ENCODE assay signal across 1 cellular context in the genomic region with DNA sequence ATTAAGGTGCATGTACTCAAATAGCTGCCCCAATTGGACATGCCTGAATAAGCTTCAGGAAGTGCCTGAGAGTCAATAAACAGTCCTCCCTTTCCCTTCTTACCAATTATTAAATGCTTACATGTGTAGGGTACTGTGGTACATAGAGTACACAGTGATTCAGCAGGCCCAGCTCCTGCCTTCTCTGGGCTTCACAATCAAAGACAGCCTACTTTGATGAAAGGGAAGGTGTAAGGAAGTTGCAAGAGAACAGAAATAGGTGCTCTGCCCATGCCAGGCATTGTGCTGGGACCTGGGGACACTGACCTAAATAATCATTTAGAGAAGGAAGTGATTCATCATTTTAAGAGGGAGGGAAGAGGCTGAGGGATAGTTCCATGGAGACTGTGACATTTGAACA.
TF ChIP-seq lines count a peak whose summit lies in the region.

No MANE protein-coding gene starts in this region.

TF ChIP-seq in HEK293, 187 proteins besides CTCF, POLR2A, EP300 and RAD21 (continued from another document):
- TF ChIP-seq, protein P1, sequence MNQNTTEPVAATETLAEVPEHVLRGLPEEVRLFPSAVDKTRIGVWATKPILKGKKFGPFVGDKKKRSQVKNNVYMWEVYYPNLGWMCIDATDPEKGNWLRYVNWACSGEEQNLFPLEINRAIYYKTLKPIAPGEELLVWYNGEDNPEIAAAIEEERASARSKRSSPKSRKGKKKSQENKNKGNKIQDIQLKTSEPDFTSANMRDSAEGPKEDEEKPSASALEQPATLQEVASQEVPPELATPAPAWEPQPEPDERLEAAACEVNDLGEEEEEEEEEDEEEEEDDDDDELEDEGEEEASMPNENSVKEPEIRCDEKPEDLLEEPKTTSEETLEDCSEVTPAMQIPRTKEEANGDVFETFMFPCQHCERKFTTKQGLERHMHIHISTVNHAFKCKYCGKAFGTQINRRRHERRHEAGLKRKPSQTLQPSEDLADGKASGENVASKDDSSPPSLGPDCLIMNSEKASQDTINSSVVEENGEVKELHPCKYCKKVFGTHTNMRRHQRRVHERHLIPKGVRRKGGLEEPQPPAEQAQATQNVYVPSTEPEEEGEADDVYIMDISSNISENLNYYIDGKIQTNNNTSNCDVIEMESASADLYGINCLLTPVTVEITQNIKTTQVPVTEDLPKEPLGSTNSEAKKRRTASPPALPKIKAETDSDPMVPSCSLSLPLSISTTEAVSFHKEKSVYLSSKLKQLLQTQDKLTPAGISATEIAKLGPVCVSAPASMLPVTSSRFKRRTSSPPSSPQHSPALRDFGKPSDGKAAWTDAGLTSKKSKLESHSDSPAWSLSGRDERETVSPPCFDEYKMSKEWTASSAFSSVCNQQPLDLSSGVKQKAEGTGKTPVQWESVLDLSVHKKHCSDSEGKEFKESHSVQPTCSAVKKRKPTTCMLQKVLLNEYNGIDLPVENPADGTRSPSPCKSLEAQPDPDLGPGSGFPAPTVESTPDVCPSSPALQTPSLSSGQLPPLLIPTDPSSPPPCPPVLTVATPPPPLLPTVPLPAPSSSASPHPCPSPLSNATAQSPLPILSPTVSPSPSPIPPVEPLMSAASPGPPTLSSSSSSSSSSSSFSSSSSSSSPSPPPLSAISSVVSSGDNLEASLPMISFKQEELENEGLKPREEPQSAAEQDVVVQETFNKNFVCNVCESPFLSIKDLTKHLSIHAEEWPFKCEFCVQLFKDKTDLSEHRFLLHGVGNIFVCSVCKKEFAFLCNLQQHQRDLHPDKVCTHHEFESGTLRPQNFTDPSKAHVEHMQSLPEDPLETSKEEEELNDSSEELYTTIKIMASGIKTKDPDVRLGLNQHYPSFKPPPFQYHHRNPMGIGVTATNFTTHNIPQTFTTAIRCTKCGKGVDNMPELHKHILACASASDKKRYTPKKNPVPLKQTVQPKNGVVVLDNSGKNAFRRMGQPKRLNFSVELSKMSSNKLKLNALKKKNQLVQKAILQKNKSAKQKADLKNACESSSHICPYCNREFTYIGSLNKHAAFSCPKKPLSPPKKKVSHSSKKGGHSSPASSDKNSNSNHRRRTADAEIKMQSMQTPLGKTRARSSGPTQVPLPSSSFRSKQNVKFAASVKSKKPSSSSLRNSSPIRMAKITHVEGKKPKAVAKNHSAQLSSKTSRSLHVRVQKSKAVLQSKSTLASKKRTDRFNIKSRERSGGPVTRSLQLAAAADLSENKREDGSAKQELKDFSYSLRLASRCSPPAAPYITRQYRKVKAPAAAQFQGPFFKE (tag by site-specific recombination; IDR thresholded peaks at IDR 0.05; ENCODE audit: borderline replicate concordance), result no peak
- TF ChIP-seq, protein P2, sequence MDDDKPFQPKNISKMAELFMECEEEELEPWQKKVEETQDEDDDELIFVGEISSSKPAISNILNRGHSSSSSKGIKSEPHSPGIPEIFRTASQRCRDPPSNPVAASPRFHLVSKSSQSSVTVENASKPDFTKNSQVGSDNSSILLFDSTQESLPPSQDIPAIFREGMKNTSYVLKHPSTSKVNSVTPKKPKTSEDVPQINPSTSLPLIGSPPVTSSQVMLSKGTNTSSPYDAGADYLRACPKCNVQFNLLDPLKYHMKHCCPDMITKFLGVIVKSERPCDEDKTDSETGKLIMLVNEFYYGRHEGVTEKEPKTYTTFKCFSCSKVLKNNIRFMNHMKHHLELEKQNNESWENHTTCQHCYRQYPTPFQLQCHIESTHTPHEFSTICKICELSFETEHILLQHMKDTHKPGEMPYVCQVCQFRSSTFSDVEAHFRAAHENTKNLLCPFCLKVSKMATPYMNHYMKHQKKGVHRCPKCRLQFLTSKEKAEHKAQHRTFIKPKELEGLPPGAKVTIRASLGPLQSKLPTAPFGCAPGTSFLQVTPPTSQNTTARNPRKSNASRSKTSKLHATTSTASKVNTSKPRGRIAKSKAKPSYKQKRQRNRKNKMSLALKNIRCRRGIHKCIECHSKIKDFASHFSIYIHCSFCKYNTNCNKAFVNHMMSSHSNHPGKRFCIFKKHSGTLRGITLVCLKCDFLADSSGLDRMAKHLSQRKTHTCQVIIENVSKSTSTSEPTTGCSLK (tag by site-specific recombination; IDR thresholded peaks at IDR 0.05), result no peak
